ENCODE assay signal across 2 cellular contexts in the genomic region with DNA sequence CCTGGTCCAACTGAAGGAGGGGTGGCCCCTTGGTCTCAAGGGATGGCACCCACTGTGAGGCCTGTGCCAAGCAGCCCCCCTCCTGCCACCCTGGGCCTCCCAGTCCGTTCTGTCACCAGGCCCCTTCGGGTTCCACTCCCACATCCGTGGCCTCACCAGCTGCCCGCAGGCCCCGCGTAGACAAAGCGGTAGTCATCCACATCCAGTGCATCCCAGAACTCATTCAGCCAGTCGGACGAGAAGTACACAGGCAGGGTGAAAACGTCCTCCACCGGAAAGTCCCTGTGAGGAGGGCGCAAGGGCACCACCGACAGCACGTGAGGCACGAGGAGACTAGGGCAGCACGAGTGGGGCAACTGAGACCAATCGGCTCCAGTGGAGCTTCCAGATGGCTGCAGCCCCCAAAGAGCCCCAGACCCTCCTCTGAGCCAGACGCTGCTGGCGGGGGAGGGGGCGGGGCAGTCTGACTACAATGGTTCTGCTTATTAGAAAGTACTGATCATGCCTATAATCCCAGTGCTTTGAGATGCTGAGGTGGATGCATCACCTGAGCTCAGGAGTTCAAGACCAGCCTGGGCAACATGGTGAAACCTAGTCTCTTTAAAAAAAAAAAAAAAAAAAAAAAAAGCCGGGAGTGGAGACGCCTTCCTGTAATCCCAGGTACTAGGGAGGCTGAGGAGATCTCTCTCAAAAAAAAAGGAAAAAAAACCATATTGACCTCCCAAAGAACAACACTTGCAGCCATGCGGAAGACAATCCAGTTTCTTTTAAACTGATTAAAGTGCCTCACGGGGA.
TF ChIP-seq lines count a peak whose summit lies in the region.

No MANE protein-coding gene starts in this region.

TF ChIP-seq in SK-N-SH, 30 proteins besides CTCF, POLR2A, EP300 and RAD21 (continued from another document):
- TF ChIP-seq, protein P1, sequence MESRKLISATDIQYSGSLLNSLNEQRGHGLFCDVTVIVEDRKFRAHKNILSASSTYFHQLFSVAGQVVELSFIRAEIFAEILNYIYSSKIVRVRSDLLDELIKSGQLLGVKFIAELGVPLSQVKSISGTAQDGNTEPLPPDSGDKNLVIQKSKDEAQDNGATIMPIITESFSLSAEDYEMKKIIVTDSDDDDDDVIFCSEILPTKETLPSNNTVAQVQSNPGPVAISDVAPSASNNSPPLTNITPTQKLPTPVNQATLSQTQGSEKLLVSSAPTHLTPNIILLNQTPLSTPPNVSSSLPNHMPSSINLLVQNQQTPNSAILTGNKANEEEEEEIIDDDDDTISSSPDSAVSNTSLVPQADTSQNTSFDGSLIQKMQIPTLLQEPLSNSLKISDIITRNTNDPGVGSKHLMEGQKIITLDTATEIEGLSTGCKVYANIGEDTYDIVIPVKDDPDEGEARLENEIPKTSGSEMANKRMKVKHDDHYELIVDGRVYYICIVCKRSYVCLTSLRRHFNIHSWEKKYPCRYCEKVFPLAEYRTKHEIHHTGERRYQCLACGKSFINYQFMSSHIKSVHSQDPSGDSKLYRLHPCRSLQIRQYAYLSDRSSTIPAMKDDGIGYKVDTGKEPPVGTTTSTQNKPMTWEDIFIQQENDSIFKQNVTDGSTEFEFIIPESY (IDR thresholded peaks at IDR 0.05; ENCODE audit: borderline replicate concordance, low read depth): no peak
TF ChIP-seq in SK-N-SH: peak in this region for 0.

TF ChIP-seq in SK-N-SH treated with all-trans-retinoic acid at 6 μM for 48 hours, 23 proteins besides CTCF, POLR2A, EP300 and RAD21 (continued from another document):
- TF ChIP-seq, protein P2, sequence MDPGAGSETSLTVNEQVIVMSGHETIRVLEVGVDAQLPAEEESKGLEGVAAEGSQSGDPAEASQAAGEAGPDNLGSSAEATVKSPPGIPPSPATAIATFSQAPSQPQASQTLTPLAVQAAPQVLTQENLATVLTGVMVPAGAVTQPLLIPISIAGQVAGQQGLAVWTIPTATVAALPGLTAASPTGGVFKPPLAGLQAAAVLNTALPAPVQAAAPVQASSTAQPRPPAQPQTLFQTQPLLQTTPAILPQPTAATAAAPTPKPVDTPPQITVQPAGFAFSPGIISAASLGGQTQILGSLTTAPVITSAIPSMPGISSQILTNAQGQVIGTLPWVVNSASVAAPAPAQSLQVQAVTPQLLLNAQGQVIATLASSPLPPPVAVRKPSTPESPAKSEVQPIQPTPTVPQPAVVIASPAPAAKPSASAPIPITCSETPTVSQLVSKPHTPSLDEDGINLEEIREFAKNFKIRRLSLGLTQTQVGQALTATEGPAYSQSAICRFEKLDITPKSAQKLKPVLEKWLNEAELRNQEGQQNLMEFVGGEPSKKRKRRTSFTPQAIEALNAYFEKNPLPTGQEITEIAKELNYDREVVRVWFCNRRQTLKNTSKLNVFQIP (CRISPR knock-in tag; IDR thresholded peaks at IDR 0.05; ENCODE audit: borderline replicate concordance, low read depth): no peak
- TF ChIP-seq, protein P3, sequence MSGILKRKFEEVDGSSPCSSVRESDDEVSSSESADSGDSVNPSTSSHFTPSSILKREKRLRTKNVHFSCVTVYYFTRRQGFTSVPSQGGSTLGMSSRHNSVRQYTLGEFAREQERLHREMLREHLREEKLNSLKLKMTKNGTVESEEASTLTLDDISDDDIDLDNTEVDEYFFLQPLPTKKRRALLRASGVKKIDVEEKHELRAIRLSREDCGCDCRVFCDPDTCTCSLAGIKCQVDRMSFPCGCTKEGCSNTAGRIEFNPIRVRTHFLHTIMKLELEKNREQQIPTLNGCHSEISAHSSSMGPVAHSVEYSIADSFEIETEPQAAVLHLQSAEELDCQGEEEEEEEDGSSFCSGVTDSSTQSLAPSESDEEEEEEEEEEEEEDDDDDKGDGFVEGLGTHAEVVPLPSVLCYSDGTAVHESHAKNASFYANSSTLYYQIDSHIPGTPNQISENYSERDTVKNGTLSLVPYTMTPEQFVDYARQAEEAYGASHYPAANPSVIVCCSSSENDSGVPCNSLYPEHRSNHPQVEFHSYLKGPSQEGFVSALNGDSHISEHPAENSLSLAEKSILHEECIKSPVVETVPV (CRISPR knock-in tag; IDR thresholded peaks at IDR 0.05): no peak
- TF ChIP-seq GLIS3 (CRISPR knock-in tag; IDR thresholded peaks at IDR 0.05) (no peak), ZNF8 (CRISPR knock-in tag; IDR thresholded peaks at IDR 0.05) (no peak), ARNTL (CRISPR knock-in tag; IDR thresholded peaks at IDR 0.05; ENCODE audit: borderline replicate concordance, low read depth) (no peak), ESRRG (CRISPR knock-in tag; IDR thresholded peaks at IDR 0.05) (no peak), TOX (CRISPR knock-in tag; IDR thresholded peaks at IDR 0.05; ENCODE audit: borderline replicate concordance) (no peak), ISL1 (CRISPR knock-in tag; IDR thresholded peaks at IDR 0.05) (no peak), PPARA (CRISPR knock-in tag; IDR thresholded peaks at IDR 0.05; ENCODE audit: borderline replicate concordance) (no peak), ZNF70 (CRISPR knock-in tag; IDR thresholded peaks at IDR 0.05) (no peak), ZC3H10 (CRISPR knock-in tag; IDR thresholded peaks at IDR 0.05) (no peak)
- TF ChIP-seq, protein P4, sequence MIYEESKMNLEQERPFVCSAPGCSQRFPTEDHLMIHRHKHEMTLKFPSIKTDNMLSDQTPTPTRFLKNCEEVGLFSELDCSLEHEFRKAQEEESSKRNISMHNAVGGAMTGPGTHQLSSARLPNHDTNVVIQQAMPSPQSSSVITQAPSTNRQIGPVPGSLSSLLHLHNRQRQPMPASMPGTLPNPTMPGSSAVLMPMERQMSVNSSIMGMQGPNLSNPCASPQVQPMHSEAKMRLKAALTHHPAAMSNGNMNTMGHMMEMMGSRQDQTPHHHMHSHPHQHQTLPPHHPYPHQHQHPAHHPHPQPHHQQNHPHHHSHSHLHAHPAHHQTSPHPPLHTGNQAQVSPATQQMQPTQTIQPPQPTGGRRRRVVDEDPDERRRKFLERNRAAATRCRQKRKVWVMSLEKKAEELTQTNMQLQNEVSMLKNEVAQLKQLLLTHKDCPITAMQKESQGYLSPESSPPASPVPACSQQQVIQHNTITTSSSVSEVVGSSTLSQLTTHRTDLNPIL (CRISPR knock-in tag; IDR thresholded peaks at IDR 0.05; ENCODE audit: low read depth): no peak
